In the genomic region with DNA sequence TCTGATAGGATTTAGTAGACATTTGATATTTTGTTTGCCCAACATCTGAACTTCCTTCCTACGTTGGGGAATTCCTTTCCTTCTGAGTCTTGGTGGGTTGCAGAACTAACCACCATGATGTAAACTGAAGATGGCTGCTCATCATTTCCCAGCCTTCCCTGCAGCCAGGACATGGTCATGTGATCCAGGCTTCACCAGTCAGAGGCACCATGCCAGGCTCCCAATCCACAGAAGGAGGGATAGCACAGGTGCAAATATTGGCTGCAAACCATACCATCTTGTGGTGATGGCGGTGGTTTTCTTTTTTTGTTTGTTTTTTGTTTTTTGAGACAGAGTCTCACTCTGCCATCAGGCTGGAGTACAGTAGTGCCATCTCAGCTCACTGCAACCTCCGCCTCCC, we compare ENCODE assay signal across 22 cellular contexts. TPM values are rescaled to one million over a fixed set of nuclear protein-coding genes. Genes with fewer than 3 reads are reported as not detected.
"Had no signal": no experiment of that assay in that cellular context is flagged by ENCODE, and none has a peak within 500 bp of the region (broad histone marks: within the 10 kb centered on the region; RNA-seq: fewer than 3 reads in every experiment).

No MANE protein-coding gene starts in this region.

- H3K4me1 ChIP-seq: foreskin keratinocyte, heart left ventricle, sigmoid colon, transverse colon had no signal

- ATAC-seq: foreskin keratinocyte; heart left ventricle; left lobe of liver; naive thymus-derived CD8-positive, alpha-beta T cell had no signal

- H3K9me3 Mint-ChIP-seq: endodermal cell; naive thymus-derived CD8-positive, alpha-beta T cell; neural crest cell had no signal

- H3K27me3 ChIP-seq: foreskin keratinocyte, heart left ventricle, sigmoid colon, stomach, transverse colon had no signal

- H3K36me3 Mint-ChIP-seq: naive thymus-derived CD8-positive, alpha-beta T cell had no signal

- H3K27ac Mint-ChIP-seq: endodermal cell; naive thymus-derived CD8-positive, alpha-beta T cell had no signal

- H3K9me3 ChIP-seq: heart left ventricle, sigmoid colon, stomach, thoracic aorta, transverse colon had no signal

- H3K4me3 Mint-ChIP-seq: endodermal cell; naive thymus-derived CD8-positive, alpha-beta T cell; neural crest cell had no signal

- FAIRE-seq: endothelial cell of umbilical vein, islet of Langerhans, small intestine had no signal

- DNase-seq: effector CD4-positive, alpha-beta T cell; endodermal cell; erythroblast; foreskin keratinocyte; heart left ventricle; hypothalamus; kidney glomerular epithelial cell; mammary epithelial cell; naive thymus-derived CD8-positive, alpha-beta T cell; sigmoid colon; small intestine; stimulated activated CD4-positive, alpha-beta T cell treated with anti-CD3 and anti-CD28 coated beads, Interleukin-12 subunit alpha, Interleukin-12 subunit beta, amount 100 ng/mL, for 4 hours; stimulated activated naive CD4-positive, alpha-beta T cell; stomach; substantia nigra; transverse colon had no signal

- H3K4me3 ChIP-seq: coronary artery, heart left ventricle, sigmoid colon, stomach, thoracic aorta, transverse colon had no signal

- H3K27ac ChIP-seq: coronary artery, foreskin keratinocyte, heart left ventricle, sigmoid colon, stomach, thoracic aorta, transverse colon had no signal

RNA-seq across cellular contexts. Expression of gene EMP2, which starts 57.4 kb away (rescaled TPM):
- total RNA-seq: naive thymus-derived CD8-positive, alpha-beta T cell had no signal
- polyA plus RNA-seq: naive thymus-derived CD8-positive, alpha-beta T cell had no signal
